18 cellular contexts compared by ENCODE assay signal in genomic region chr16:13041180-13041579, GRCh38.
DNase-seq lines count a peak whose midpoint lies in the region; ATAC-seq and TF ChIP-seq lines count a peak whose summit lies in the region.
"Had no signal": no experiment of that assay in that cellular context is flagged by ENCODE, and none has a peak within 500 bp of the region (broad histone marks: within the 10 kb centered on the region; RNA-seq: fewer than 3 reads in every experiment).

No MANE protein-coding gene starts in this region.

- TF ChIP-seq POLR2A in stomach (IDR thresholded peaks at IDR 0.05), result no peak

- TF ChIP-seq CTCF in WTC11 (IDR thresholded peaks at IDR 0.05), result no peak
- TF ChIP-seq CTCF in stomach (IDR thresholded peaks at IDR 0.05), result no peak

- peaks cover 8% of the 10 kb centered on the region for H3K36me3 Mint-ChIP-seq in WTC11
- H3K36me3 Mint-ChIP-seq: IgD-negative memory B cell had no signal

- H3K4me3 Mint-ChIP-seq in WTC11, result no peak overlapping the region
- H3K4me3 Mint-ChIP-seq: CD4-positive, alpha-beta T cell; IgD-negative memory B cell had no signal

- H3K4me1 Mint-ChIP-seq in WTC11, result peaks cover 33% of the 10 kb centered on the region
- H3K4me1 Mint-ChIP-seq: IgD-negative memory B cell had no signal

- H3K27me3 ChIP-seq in HUES64 (ENCODE audit: insufficient read depth, low read length), result no peaks in the 10 kb centered on the region
- H3K27me3 ChIP-seq in iPS-20b (ENCODE audit: insufficient read depth, low read length), result no peaks in the 10 kb centered on the region
- H3K27me3 ChIP-seq in rectal smooth muscle tissue (ENCODE audit: control insufficient read depth, insufficient read depth, low read length), result no peaks in the 10 kb centered on the region
- no peaks in the 10 kb centered on the region for H3K27me3 ChIP-seq in stomach

- no peaks in the 10 kb centered on the region for H3K27me3 Mint-ChIP-seq in WTC11 (ENCODE audit: low read depth)
- H3K27me3 Mint-ChIP-seq: CD4-positive, alpha-beta T cell; IgD-negative memory B cell had no signal

- no peak for TF ChIP-seq EP300 in stomach (IDR thresholded peaks at IDR 0.05)

- H3K4me3 ChIP-seq in HUES64 (ENCODE audit: low read length) (no peak overlapping the region), iPS-20b (ENCODE audit: low read length) (no peak overlapping the region), rectal smooth muscle tissue (ENCODE audit: low read length) (no peak overlapping the region), stomach (no peak overlapping the region)
- H3K4me3 ChIP-seq: GM23248 had no signal

- H3K9me3 Mint-ChIP-seq in WTC11, result peaks cover 9% of the 10 kb centered on the region

- CTCF ChIA-PET in WTC11 (lab: Charles Lee), result no interaction called here

- peak overlapping the region; percentile 3; the same call in 1 of the 2 replicates for H3K27ac Mint-ChIP-seq in WTC11
- H3K27ac Mint-ChIP-seq: CD4-positive, alpha-beta T cell; IgD-negative memory B cell had no signal

- ATAC-seq in WTC11, result no peak
- ATAC-seq in HG02623 (IDR thresholded peaks at IDR 0.05; ENCODE audit: unreplicated experiment), result no peak
- ATAC-seq: HepG2 had no signal

- H3K27ac ChIP-seq in HUES64 (ENCODE audit: low read depth, low read length), result peak overlapping the region; percentile 12; the same call in 1 of the 2 replicates
- no peak overlapping the region for H3K27ac ChIP-seq in iPS-20b (ENCODE audit: low read length)
- H3K27ac ChIP-seq in rectal smooth muscle tissue (ENCODE audit: low read depth, low read length), result peak overlapping the region; percentile 14
- no peak overlapping the region for H3K27ac ChIP-seq in stomach
- H3K27ac ChIP-seq: C4-2B, GM23248 had no signal

- 82% methylated on average over 1 of the region's 1 CpG for whole genome bisulfite sequencing in HUES64
- WGBS in stomach, 5 donors, result 46 to 75% (median 50%) methylated on average over 1 of the region's 1 CpG

- no peaks in the 10 kb centered on the region for H3K9me3 ChIP-seq in HUES64 (ENCODE audit: insufficient read depth, low read depth, low read length)
- H3K9me3 ChIP-seq in iPS-20b (ENCODE audit: insufficient read depth, low read depth, low read length), result no peaks in the 10 kb centered on the region; the same call in 1 of the 2 replicates
- H3K9me3 ChIP-seq in stomach, result peaks cover 0 to 27% (median 10%) of the 10 kb centered on the region in 4 donors

- H3K4me1 ChIP-seq in HUES64 (ENCODE audit: insufficient read depth, low read length), result peaks cover 15% of the 10 kb centered on the region
- H3K4me1 ChIP-seq in iPS-20b (ENCODE audit: insufficient read depth, low read length), result peaks cover 13% of the 10 kb centered on the region; the same call in 1 of the 2 replicates
- no peaks in the 10 kb centered on the region for H3K4me1 ChIP-seq in rectal smooth muscle tissue (ENCODE audit: control insufficient read depth, insufficient read depth, low read length)
- H3K4me1 ChIP-seq in stomach, result no peaks in the 10 kb centered on the region

- H3K36me3 ChIP-seq in HUES64 (ENCODE audit: insufficient read depth, low read length) (no peaks in the 10 kb centered on the region), iPS-20b (ENCODE audit: insufficient read depth, low read depth, low read length) (no peaks in the 10 kb centered on the region), rectal smooth muscle tissue (ENCODE audit: control insufficient read depth, insufficient read depth, low read length) (no peaks in the 10 kb centered on the region), stomach (no peaks in the 10 kb centered on the region)

- DNase-seq in WTC11 (ENCODE audit: low spot score) (no peak), RPMI8226 (no peak), SW480 (ENCODE audit: low spot score) (no peak), stomach (no peak)
- DNase-seq: CD4-positive, alpha-beta T cell; DMS153; DMS79; GDM1; GM23248; H7; KBM-7 had no signal

- intact Hi-C loops in stomach (cut with DNase I; ENCODE audit: low total_unique reads), result no loop called here

- H3K9ac ChIP-seq in HUES64 (ENCODE audit: low read depth, low read length) (no peak overlapping the region), iPS-20b (ENCODE audit: low read depth, low read length) (peak overlapping the region; percentile 14; the same call in 1 of the 2 replicates), rectal smooth muscle tissue (ENCODE audit: low read length) (no peak overlapping the region)
- H3K9ac ChIP-seq: GM23248 had no signal

- POLR2A ChIA-PET in WTC11 (lab: Charles Lee), result no interaction called here

TF ChIP-seq in WTC11, 78 proteins besides CTCF, POLR2A, EP300 and RAD21:
- TF ChIP-seq NR3C1 (CRISPR knock-in tag; conservative IDR thresholded peaks at IDR 0.05; ENCODE audit: low read depth), result no peak
- TF ChIP-seq CDX4 (CRISPR knock-in tag; IDR thresholded peaks at IDR 0.05; ENCODE audit: borderline replicate concordance), result no peak
- no peak for TF ChIP-seq ARID4B (CRISPR knock-in tag; IDR thresholded peaks at IDR 0.05; ENCODE audit: borderline replicate concordance)
- TF ChIP-seq TP53 (CRISPR knock-in tag; IDR thresholded peaks at IDR 0.05), result no peak
- TF ChIP-seq ZNF512 (CRISPR knock-in tag; IDR thresholded peaks at IDR 0.05; ENCODE audit: borderline replicate concordance), result no peak
- TF ChIP-seq RELA (CRISPR knock-in tag; IDR thresholded peaks at IDR 0.05; ENCODE audit: borderline replicate concordance), result no peak
- no peak for TF ChIP-seq CBFB (CRISPR knock-in tag; IDR thresholded peaks at IDR 0.05; ENCODE audit: low read depth)
- TF ChIP-seq NFE2L1 (CRISPR knock-in tag; IDR thresholded peaks at IDR 0.05), result no peak
- no peak for TF ChIP-seq ATF6 (CRISPR knock-in tag; IDR thresholded peaks at IDR 0.05)
TF ChIP-seq in WTC11: peak in this region for 0.

Comparison
In these comparisons a context has a peak if more than half of its experiments do, and no peak if none do; other contexts are left out.
1. H3K27ac ChIP-seq: peak in HUES64 (single experiment) and rectal smooth muscle tissue (single experiment); none in iPS-20b (single experiment) and stomach (0 of 5).